Comparison of ENCODE assay signal across 9 cellular contexts in the genomic region with DNA sequence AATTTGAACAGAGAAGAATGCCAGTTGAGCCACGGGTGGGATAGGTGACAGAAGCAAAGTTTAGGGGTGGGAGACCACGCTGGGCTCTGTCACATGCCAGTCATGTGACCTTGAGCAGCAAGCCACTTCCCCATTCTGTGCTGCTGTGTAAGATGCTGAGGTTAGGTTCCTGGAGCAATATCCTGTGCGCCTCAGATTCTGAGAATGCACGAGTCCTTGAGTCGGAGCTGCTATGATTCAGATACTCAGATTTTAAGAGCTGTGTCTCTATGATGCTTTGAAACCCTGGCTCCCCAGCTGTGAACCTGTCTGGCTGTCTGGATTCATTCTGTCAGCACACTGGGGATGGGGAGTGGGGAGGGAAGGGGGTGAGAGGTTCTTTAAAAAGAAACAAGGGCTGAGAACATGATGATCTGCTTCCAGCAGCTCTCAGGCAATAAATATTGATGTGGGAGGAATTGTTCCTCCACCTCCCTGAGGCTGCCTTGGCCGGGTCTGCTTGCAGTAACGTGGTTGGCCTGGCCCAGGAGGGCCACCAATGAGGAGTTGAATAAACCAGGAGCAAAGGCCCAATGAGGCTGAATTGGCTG. TPM values are rescaled to one million over a fixed set of nuclear protein-coding genes. Genes with fewer than 3 reads are reported as not detected.
A peak's percentile ranks its signal among the peaks of the same experiment; 100 is the strongest.
DNase-seq lines count a peak whose midpoint lies in the region; ATAC-seq and TF ChIP-seq lines count a peak whose summit lies in the region.
"Had no signal": no experiment of that assay in that cellular context is flagged by ENCODE, and none has a peak within 500 bp of the region (broad histone marks: within the 10 kb centered on the region; RNA-seq: fewer than 3 reads in every experiment).

No MANE protein-coding gene starts in this region.

- peak; percentile 16 for DNase-seq in stimulated activated CD4-positive, alpha-beta T cell treated with anti-CD3 and anti-CD28 coated beads, Interleukin-15, amount 100 ng/mL, for 24 hours
- DNase-seq in stimulated activated CD4-positive, alpha-beta T cell treated with anti-CD3 and anti-CD28 coated beads, Interleukin-12 subunit alpha, Interleukin-12 subunit beta, amount 100 ng/mL, for 4 hours: no peak
- peak; percentile 7 for DNase-seq in activated naive CD8-positive, alpha-beta T cell treated with anti-CD3 and anti-CD28 coated beads, Interleukin-2, amount 50 U/mL, for 24 hours
- DNase-seq in left lobe of liver (ENCODE audit: low spot score) (no peak), upper lobe of right lung (no peak), immature natural killer cell (no peak), type B pancreatic cell (ENCODE audit: extremely low spot score, unreplicated experiment) (no peak)

- H3K9me3 ChIP-seq in upper lobe of right lung: no peaks in the 10 kb centered on the region

- no peaks in the 10 kb centered on the region for H3K9me3 Mint-ChIP-seq in activated naive CD8-positive, alpha-beta T cell treated with anti-CD3 and anti-CD28 coated beads, Interleukin-2, amount 50 U/mL, for 24 hours
- H3K9me3 Mint-ChIP-seq in immature natural killer cell (no peaks in the 10 kb centered on the region), type B pancreatic cell (no peaks in the 10 kb centered on the region)
- H3K9me3 Mint-ChIP-seq: neural crest cell had no signal

- H3K27me3 ChIP-seq in upper lobe of right lung: no peaks in the 10 kb centered on the region

- H3K27ac Mint-ChIP-seq in activated naive CD8-positive, alpha-beta T cell treated with anti-CD3 and anti-CD28 coated beads, Interleukin-2, amount 50 U/mL, for 24 hours: no peak overlapping the region
- H3K27ac Mint-ChIP-seq in immature natural killer cell (peak overlapping the region in 1 of 6 donors; percentile 16), type B pancreatic cell (no peak overlapping the region)

- H3K27me3 Mint-ChIP-seq in activated naive CD8-positive, alpha-beta T cell treated with anti-CD3 and anti-CD28 coated beads, Interleukin-2, amount 50 U/mL, for 24 hours: no peaks in the 10 kb centered on the region
- H3K27me3 Mint-ChIP-seq in immature natural killer cell (ENCODE audit: low read depth in 3 of 3) (peaks cover 0 to 3% (median 2%) of the 10 kb centered on the region in 3 donors), type B pancreatic cell (peaks cover 2% of the 10 kb centered on the region)

- peak overlapping the region; percentile 72 for H3K27ac ChIP-seq in upper lobe of right lung

- no peaks in the 10 kb centered on the region for H3K36me3 Mint-ChIP-seq in activated naive CD8-positive, alpha-beta T cell treated with anti-CD3 and anti-CD28 coated beads, Interleukin-2, amount 50 U/mL, for 24 hours (ENCODE audit: low read depth)
- no peaks in the 10 kb centered on the region for H3K36me3 Mint-ChIP-seq in immature natural killer cell
- H3K36me3 Mint-ChIP-seq in type B pancreatic cell: no peaks in the 10 kb centered on the region

- intact Hi-C loops in upper lobe of right lung (cut with DNase I): no loop called here

- H3K4me3 ChIP-seq in upper lobe of right lung: no peak overlapping the region

- H3K36me3 ChIP-seq in upper lobe of right lung: no peaks in the 10 kb centered on the region

- ATAC-seq in activated naive CD8-positive, alpha-beta T cell treated with anti-CD3 and anti-CD28 coated beads, Interleukin-2, amount 50 U/mL, for 24 hours: peak; percentile 58
- ATAC-seq in left lobe of liver (peak; percentile 8), upper lobe of right lung (peak; percentile 82), GM21390 (IDR thresholded peaks at IDR 0.05; ENCODE audit: unreplicated experiment) (no peak)

- no peak overlapping the region for H3K4me3 Mint-ChIP-seq in activated naive CD8-positive, alpha-beta T cell treated with anti-CD3 and anti-CD28 coated beads, Interleukin-2, amount 50 U/mL, for 24 hours
- no peak overlapping the region for H3K4me3 Mint-ChIP-seq in immature natural killer cell
- H3K4me3 Mint-ChIP-seq in type B pancreatic cell: no peak overlapping the region
- H3K4me3 Mint-ChIP-seq: neural crest cell had no signal

- H3K4me1 Mint-ChIP-seq in activated naive CD8-positive, alpha-beta T cell treated with anti-CD3 and anti-CD28 coated beads, Interleukin-2, amount 50 U/mL, for 24 hours: peaks cover 12% of the 10 kb centered on the region
- H3K4me1 Mint-ChIP-seq in immature natural killer cell (peaks cover 0 to 6% of the 10 kb centered on the region in 2 donors), type B pancreatic cell (ENCODE audit: unreplicated experiment) (peaks cover 13% of the 10 kb centered on the region)
- H3K4me1 Mint-ChIP-seq: neural crest cell had no signal

- peaks cover 20% of the 10 kb centered on the region for H3K4me1 ChIP-seq in upper lobe of right lung

- TF ChIP-seq CTCF in upper lobe of right lung (IDR thresholded peaks at IDR 0.05) (no peak), type B pancreatic cell (conservative IDR thresholded peaks at IDR 0.05) (no peak)

RNA-seq across cellular contexts. Expression of a gene that starts 24.0 kb away (rescaled TPM):
- 327 TPM for total RNA-seq in left lobe of liver
- 204 TPM for total RNA-seq in upper lobe of right lung
- polyA plus RNA-seq in immature natural killer cell: not detected
- total RNA-seq in type B pancreatic cell (ENCODE audit: low replicate concordance): 5.6 and 23.5 TPM in 2 replicates
- total RNA-seq: neural crest cell had no signal

Comparison
In these comparisons a context has a peak if more than half of its experiments do, and no peak if none do; other contexts are left out.
1. DNase-seq: peak in stimulated activated CD4-positive, alpha-beta T cell treated with anti-CD3 and anti-CD28 coated beads, Interleukin-15, amount 100 ng/mL, for 24 hours (single experiment) and activated naive CD8-positive, alpha-beta T cell treated with anti-CD3 and anti-CD28 coated beads, Interleukin-2, amount 50 U/mL, for 24 hours (single experiment); none in stimulated activated CD4-positive, alpha-beta T cell treated with anti-CD3 and anti-CD28 coated beads, Interleukin-12 subunit alpha, Interleukin-12 subunit beta, amount 100 ng/mL, for 4 hours (single experiment), left lobe of liver (single experiment), upper lobe of right lung (single experiment), immature natural killer cell (0 of 3) and type B pancreatic cell (single experiment).